32 cellular contexts compared by ENCODE assay signal in genomic region chr1:4117196-4117595, GRCh38.
"Had no signal": no experiment of that assay in that cellular context is flagged by ENCODE, and none has a peak within 500 bp of the region (broad histone marks: within the 10 kb centered on the region; RNA-seq: fewer than 3 reads in every experiment).

No MANE protein-coding gene starts in this region.

- DNase-seq: heart left ventricle; hypothalamus; immature natural killer cell; kidney; left colon; left lung; lower lobe of right lung; mammary epithelial cell; mesenchymal stem cell; naive B cell; natural killer cell; nephron progenitor cell; occipital lobe; small intestine; spleen; stimulated activated CD4-positive, alpha-beta T cell treated with anti-CD3 and anti-CD28 coated beads, Interleukin-1b, Interleukin-23, amount 100 ng/mL, for 48 hours; stimulated activated CD4-positive, alpha-beta T cell treated with anti-CD3 and anti-CD28 coated beads, Interleukin-2, amount 100 ng/mL, for 48 hours; stimulated activated CD4-positive, alpha-beta T cell treated with anti-CD3 and anti-CD28 coated beads, Interleukin-4, amount 100 ng/mL, for 4 hours; stimulated activated CD8-positive, alpha-beta memory T cell treated with anti-CD3 and anti-CD28 coated beads, Interleukin-4, amount 100 ng/mL, for 48 hours; stimulated activated naive CD4-positive, alpha-beta T cell treated with Interleukin-2 at 50 U/mL for 16 hours; stimulated activated naive CD8-positive, alpha-beta T cell treated with anti-CD3 and anti-CD28 coated beads, Interleukin-15, amount 100 ng/mL, for 72 hours; substantia nigra; testis; thyroid gland; transverse colon; upper lobe of left lung had no signal

- H3K27me3 ChIP-seq: neural progenitor cell, neutrophil, right atrium auricular region, right lobe of liver, testis, thyroid gland, transverse colon, upper lobe of left lung had no signal

- H3K9me3 ChIP-seq: lower lobe of right lung, neutrophil, right atrium auricular region, right lobe of liver, testis, thyroid gland, transverse colon, upper lobe of left lung had no signal

- H3K4me1 ChIP-seq: heart left ventricle, left lung, lower lobe of right lung, parathyroid adenoma, right atrium auricular region, right lobe of liver, spleen, testis, thyroid gland, transverse colon, upper lobe of left lung had no signal

- H3K36me3 ChIP-seq: heart left ventricle, left lung, lower lobe of right lung, neural progenitor cell, neutrophil, right atrium auricular region, right lobe of liver, spleen, thyroid gland, transverse colon, upper lobe of left lung had no signal

- ATAC-seq: heart left ventricle; left colon; left lung; lower lobe of right lung; natural killer cell; right lobe of liver; stimulated activated memory B cell treated with anti-CD40 and anti-IgM and Interleukin-4, amounts not matched to agents 10 μg/mL and 1 μg/mL and 100 μg/mL, for 72 hours; stimulated activated naive CD8-positive, alpha-beta T cell treated with anti-CD3 and anti-CD28 coated beads, Interleukin-15, amount 100 ng/mL, for 72 hours had no signal

- H3K27ac ChIP-seq: heart left ventricle, left lung, lower lobe of right lung, neural progenitor cell, neutrophil, parathyroid adenoma, right atrium auricular region, right lobe of liver, spleen, testis, thyroid gland, transverse colon, upper lobe of left lung had no signal

- H3K4me3 ChIP-seq: heart left ventricle, left lung, lower lobe of right lung, neural progenitor cell, right atrium auricular region, right lobe of liver, spleen, testis, thyroid gland, transverse colon, upper lobe of left lung had no signal
